Comparison of ENCODE assay signal across 15 cellular contexts in genomic region chr6:142141531-142141930, GRCh38. TPM values are rescaled to one million over a fixed set of nuclear protein-coding genes. Genes with fewer than 3 reads are reported as not detected.
"Had no signal": no experiment of that assay in that cellular context is flagged by ENCODE, and none has a peak within 500 bp of the region (broad histone marks: within the 10 kb centered on the region; RNA-seq: fewer than 3 reads in every experiment).

No MANE protein-coding gene starts in this region.

RNA-seq across cellular contexts. Expression of gene NMBR, which starts 5.4 kb away (rescaled TPM):
- total RNA-seq: activated B cell treated with CpG ODN at 0.5 μM for 24 hours; activated CD4-positive, alpha-beta memory T cell treated with anti-CD3 and anti-CD28 coated beads for 36 hours; activated CD4-positive, alpha-beta memory T cell treated with anti-CD3 and anti-CD28 coated beads, Interleukin-2, amount 10 ng/mL, durations not matched to agents 7 days and 5 days; activated CD4-positive, alpha-beta T cell treated with anti-CD3 and anti-CD28 coated beads for 36 hours; activated CD4-positive, alpha-beta T cell treated with anti-CD3 and anti-CD28 coated beads, Interleukin-2, amount 10 ng/mL, durations not matched to agents 24 days and 14 days; activated CD4-positive, alpha-beta T cell treated with anti-CD3 and anti-CD28 coated beads, Interleukin-2, amount 10 ng/mL, durations not matched to agents 7 days and 5 days; activated CD8-positive, alpha-beta memory T cell treated with anti-CD3 and anti-CD28 coated beads for 36 hours; activated CD8-positive, alpha-beta memory T cell treated with anti-CD3 and anti-CD28 coated beads, Interleukin-2, amount 10 ng/mL, durations not matched to agents 7 days and 5 days; activated CD8-positive, alpha-beta T cell treated with anti-CD3 and anti-CD28 coated beads for 36 hours; activated CD8-positive, alpha-beta T cell treated with anti-CD3 and anti-CD28 coated beads, Interleukin-2, amount 10 ng/mL, durations not matched to agents 7 days and 5 days; T-cell; T-helper 1 cell treated with Interleukin-12 subunit alpha and Interleukin-12 subunit beta and Interleukin-4 antibody, amounts not matched to agents 30 ng/mL and 1 ng/mL, for 36 hours; T-helper 17 cell; T-helper 2 cell treated with Interferon-gamma antibody and Interleukin-4, amounts not matched to agents 100 ng/mL and 5 ng/mL, for 36 hours; WTC11 had no signal

RNA-seq across cellular contexts. Expression of gene GJE1, which starts 8.8 kb away (rescaled TPM):
- total RNA-seq: activated B cell treated with CpG ODN at 0.5 μM for 24 hours; activated CD4-positive, alpha-beta memory T cell treated with anti-CD3 and anti-CD28 coated beads for 36 hours; activated CD4-positive, alpha-beta memory T cell treated with anti-CD3 and anti-CD28 coated beads, Interleukin-2, amount 10 ng/mL, durations not matched to agents 7 days and 5 days; activated CD4-positive, alpha-beta T cell treated with anti-CD3 and anti-CD28 coated beads for 36 hours; activated CD4-positive, alpha-beta T cell treated with anti-CD3 and anti-CD28 coated beads, Interleukin-2, amount 10 ng/mL, durations not matched to agents 24 days and 14 days; activated CD4-positive, alpha-beta T cell treated with anti-CD3 and anti-CD28 coated beads, Interleukin-2, amount 10 ng/mL, durations not matched to agents 7 days and 5 days; activated CD8-positive, alpha-beta memory T cell treated with anti-CD3 and anti-CD28 coated beads for 36 hours; activated CD8-positive, alpha-beta memory T cell treated with anti-CD3 and anti-CD28 coated beads, Interleukin-2, amount 10 ng/mL, durations not matched to agents 7 days and 5 days; activated CD8-positive, alpha-beta T cell treated with anti-CD3 and anti-CD28 coated beads for 36 hours; activated CD8-positive, alpha-beta T cell treated with anti-CD3 and anti-CD28 coated beads, Interleukin-2, amount 10 ng/mL, durations not matched to agents 7 days and 5 days; T-cell; T-helper 1 cell treated with Interleukin-12 subunit alpha and Interleukin-12 subunit beta and Interleukin-4 antibody, amounts not matched to agents 30 ng/mL and 1 ng/mL, for 36 hours; T-helper 17 cell; T-helper 2 cell treated with Interferon-gamma antibody and Interleukin-4, amounts not matched to agents 100 ng/mL and 5 ng/mL, for 36 hours; WTC11 had no signal
